ENCODE assay signal across 8 cellular contexts in genomic region chr1:29230204-29230552, GRCh38. TPM values are rescaled to one million over a fixed set of nuclear protein-coding genes. Genes with fewer than 3 reads are reported as not detected.
A peak's percentile ranks its signal among the peaks of the same experiment; 100 is the strongest.
DNase-seq lines count a peak whose midpoint lies in the region; ATAC-seq and TF ChIP-seq lines count a peak whose summit lies in the region.

No MANE protein-coding gene starts in this region.

- H3K18ac ChIP-seq in H9 (ENCODE audit: insufficient read length, low read depth, low read length): no peak overlapping the region

- no peak overlapping the region for H2BK120ac ChIP-seq in H9 (ENCODE audit: low read depth, low read length, poor library complexity, severe bottlenecking)

- H3K36me3 Mint-ChIP-seq in H9 (ENCODE audit: insufficient read depth in 1 of 3, low read depth in 3 of 3): no peaks in the 10 kb centered on the region

- H3K56ac ChIP-seq in H9 (ENCODE audit: insufficient read length, low read depth, low read length): no peak overlapping the region

- no peaks in the 10 kb centered on the region for H4K20me1 ChIP-seq in H9 (ENCODE audit: control insufficient read depth, insufficient read depth, insufficient read length)

- H3T11ph ChIP-seq in H9 (ENCODE audit: low read length): no peak overlapping the region

- H3K4me1 ChIP-seq in H9 (ENCODE audit: insufficient read depth, low read length) (peaks cover 5% of the 10 kb centered on the region; the same call in 1 of the 2 replicates), right cardiac atrium (ENCODE audit: control insufficient read depth, insufficient read depth, low read length) (peaks cover 3% of the 10 kb centered on the region)

- H2BK12ac ChIP-seq in H9 (ENCODE audit: insufficient read length, low read depth, low read length): no peak overlapping the region

- peak overlapping the region; percentile 68 for H3K4me2 ChIP-seq in H9 (ENCODE audit: insufficient read depth, insufficient read length, low read length)

- H3K14ac ChIP-seq in H9 (ENCODE audit: insufficient read depth, low read length): no peak overlapping the region

- H4K5ac ChIP-seq in H9 (ENCODE audit: insufficient read length, low read depth, low read length): no peak overlapping the region

- H3K23ac ChIP-seq in H9 (ENCODE audit: insufficient read length, low read depth, low read length): no peak overlapping the region

- H3K4ac ChIP-seq in H9 (ENCODE audit: low read depth, low read length): no peak overlapping the region

- intact Hi-C loops in right cardiac atrium (cut with DNase I): loop anchor here in 3 of 4 donors (10.0 kb wide), 4 partner anchors 855 to 1485 kb away; no protein-coding TSS in a partner anchor
- intact Hi-C loops in posterior cingulate gyrus (cut with DNase I): loop anchor here (10.0 kb wide), 1 partner anchor 1545 kb away; no protein-coding TSS in a partner anchor

- no peaks in the 10 kb centered on the region for H3K9me3 ChIP-seq in H9 (ENCODE audit: control insufficient read depth, low read depth, low read length)
- no peaks in the 10 kb centered on the region for H3K9me3 ChIP-seq in right cardiac atrium (ENCODE audit: control insufficient read depth, low read length)

- H3K4me1 Mint-ChIP-seq in H9: peaks cover 14 to 25% of the 10 kb centered on the region in 2 experiments

- H3K27ac Mint-ChIP-seq in H9: peak overlapping the region; percentile 74 to 97 (median 88); a peak in 6 of 7 replicates

- no peak overlapping the region for H4K8ac ChIP-seq in H9 (replicated peaks; ENCODE audit: insufficient read length, low read depth, low read length)

- H2BK20ac ChIP-seq in H9 (ENCODE audit: low read depth, low read length, poor library complexity, severe bottlenecking): no peak overlapping the region

- no peak overlapping the region for H2BK5ac ChIP-seq in H9 (ENCODE audit: insufficient read length, low read length)

- H3K27me3 ChIP-seq in H9 (ENCODE audit: insufficient read depth, low read length) (no peaks in the 10 kb centered on the region; the same call in 1 of the 2 replicates), right cardiac atrium (ENCODE audit: control insufficient read depth, insufficient read depth) (no peaks in the 10 kb centered on the region)

- H4K91ac ChIP-seq in H9 (ENCODE audit: insufficient read length, low read depth, low read length): no peak overlapping the region

- H3K4me3 ChIP-seq in WI38 (ENCODE audit: low read depth, low read length) (peak overlapping the region; percentile 95), right cardiac atrium (ENCODE audit: low read length) (peak overlapping the region; percentile 89), skin epidermis (peak overlapping the region; percentile 69 to 92 (median 84))

- peak overlapping the region; percentile 92 to 96 for H3K4me3 Mint-ChIP-seq in H9

- no CpG with 5 or more reads among the region's 4 CpGs for WGBS in H9 (ENCODE audit: extremely low coverage, insufficient read length, low lambda C conversion rate)
- WGBS in right cardiac atrium: 17% methylated on average over 4 of the region's 4 CpGs

- TF ChIP-seq CTCF in H9 (conservative IDR thresholded peaks at IDR 0.05) (no peak), WI38 (IDR thresholded peaks at IDR 0.05; ENCODE audit: low read depth, low read length) (no peak)

- no peak overlapping the region for H2AFZ ChIP-seq in H9 (ENCODE audit: low read length)

- H3K79me1 ChIP-seq in H9 (ENCODE audit: insufficient read depth, low read depth, low read length, poor library complexity, severe bottlenecking): no peaks in the 10 kb centered on the region

- H3K9me3 Mint-ChIP-seq in H9: no peaks in the 10 kb centered on the region; a peak in 1 of 5 replicates

- H3K27ac ChIP-seq in H9 (ENCODE audit: insufficient read length, low read depth, low read length): no peak overlapping the region
- peak overlapping the region; percentile 79 for H3K27ac ChIP-seq in right cardiac atrium (ENCODE audit: low read length)
- H3K27ac ChIP-seq in skin epidermis: peak overlapping the region; percentile 24 to 90 (median 81)

- H3K9ac ChIP-seq in H9 (ENCODE audit: extremely low read depth, insufficient read length, low read length): peak overlapping the region; percentile 10

- H3K27me3 Mint-ChIP-seq in H9 (ENCODE audit: low read depth): peaks cover 21% of the 10 kb centered on the region

- no peak overlapping the region for H2AK5ac ChIP-seq in H9 (ENCODE audit: insufficient read length, low read length)

- no peak overlapping the region for H2BK15ac ChIP-seq in H9 (ENCODE audit: low read depth, low read length)

- no peak for ATAC-seq in right cardiac atrium
- no peak for ATAC-seq in GM21447 (IDR thresholded peaks at IDR 0.05; ENCODE audit: unreplicated experiment)

- H3K79me2 ChIP-seq in H9 (ENCODE audit: insufficient read depth, low read length): no peaks in the 10 kb centered on the region

- no peak for DNase-seq in H9
- DNase-seq in right cardiac atrium: no peak
- no peak for DNase-seq in NCI-H748 (lab: John Stamatoyannopoulos, UW; ENCODE audit: unreplicated experiment)
- no peak for DNase-seq in NCI-H82 treated with DMSO at 0.1 percent for 48 hours (lab: John Stamatoyannopoulos, UW; ENCODE audit: unreplicated experiment)
- DNase-seq in posterior cingulate gyrus: no peak

- no peaks in the 10 kb centered on the region for H3K23me2 ChIP-seq in H9 (ENCODE audit: insufficient read length, low read depth, low read length, poor library complexity, severe bottlenecking)

RNA-seq across cellular contexts. Expression of gene MECR, which starts 0.6 kb away (rescaled TPM):
- total RNA-seq in H9 (2021): 25.8 and 30.9 TPM in 2 replicates
- total RNA-seq in right cardiac atrium: 10 to 100 TPM; 21.0 to 33.7 (median 24.7) TPM
- polyA plus RNA-seq in right cardiac atrium: 36.0 TPM

RNA-seq across cellular contexts. Expression of gene PTPRU, which starts 6.1 kb away (rescaled TPM):
- total RNA-seq in H9 (2021): 45.0 and 45.5 TPM in 2 replicates
- total RNA-seq in right cardiac atrium: 10 to 100 TPM; 13.7 to 29.9 (median 22.9) TPM
- polyA plus RNA-seq in right cardiac atrium: 24.6 TPM

RNA-seq across cellular contexts. Expression of gene SRSF4, which starts 48.5 kb away (rescaled TPM):
- total RNA-seq in H9 (2021) (89.8 and 90.6 TPM in 2 replicates), right cardiac atrium (10 to 100 TPM; 52.0 to 63.7 (median 61.1) TPM)
- 50.0 TPM for polyA plus RNA-seq in right cardiac atrium
